8 cellular contexts compared by ENCODE assay signal in genomic region chr2:39243469-39244123, GRCh38. TPM values are rescaled to one million over a fixed set of nuclear protein-coding genes. Genes with fewer than 3 reads are reported as not detected.
DNase-seq lines count a peak whose midpoint lies in the region; ATAC-seq lines count a peak whose summit lies in the region.

Gene CDKL4 (minus strand): TSS chr2:39243970.

- ATAC-seq in left ventricle myocardium superior, result peak; percentile 51
- no peak for ATAC-seq in GM21515 (IDR thresholded peaks at IDR 0.05; ENCODE audit: unreplicated experiment)
- no peak for ATAC-seq in HG03196 (IDR thresholded peaks at IDR 0.05; ENCODE audit: unreplicated experiment)

- peak; percentile 16 for DNase-seq in stimulated activated CD8-positive, alpha-beta memory T cell treated with anti-CD3 and anti-CD28 coated beads, Interleukin-12 subunit alpha, Interleukin-12 subunit beta, amount 100 ng/mL, for 4 hours (ENCODE audit: low read depth)
- DNase-seq in stimulated activated CD8-positive, alpha-beta memory T cell treated with anti-CD3 and anti-CD28 coated beads, Interleukin-4, amount 100 ng/mL, for 48 hours, result no peak
- DNase-seq in activated gamma-delta T cell (lab: John Stamatoyannopoulos, UW), result peak; percentile 22
- peak; percentile 54 for DNase-seq in left ventricle myocardium superior
- no peak for DNase-seq in NCI-H146 (lab: John Stamatoyannopoulos, UW)
- no peak for DNase-seq in GDM1 (lab: John Stamatoyannopoulos, UW)

- intact Hi-C loops in left ventricle myocardium superior (cut with micrococcal nuclease), result no loop called here

RNA-seq across cellular contexts. Expression of gene CDKL4, which starts in this region (rescaled TPM):
- 0.59 TPM for total RNA-seq in left ventricle myocardium superior

Comparison
In these comparisons a context has a peak if more than half of its experiments do, and no peak if none do; other contexts are left out.
1. DNase-seq: peak in stimulated activated CD8-positive, alpha-beta memory T cell treated with anti-CD3 and anti-CD28 coated beads, Interleukin-12 subunit alpha, Interleukin-12 subunit beta, amount 100 ng/mL, for 4 hours (single experiment) and activated gamma-delta T cell (single experiment); none in stimulated activated CD8-positive, alpha-beta memory T cell treated with anti-CD3 and anti-CD28 coated beads, Interleukin-4, amount 100 ng/mL, for 48 hours (single experiment), NCI-H146 (single experiment) and GDM1 (single experiment).
2. Peak in DNase-seq and ATAC-seq in left ventricle myocardium superior; RNA of the gene not detected or under 1 TPM.